Comparison of ENCODE assay signal across 1 cellular context in the genomic region with DNA sequence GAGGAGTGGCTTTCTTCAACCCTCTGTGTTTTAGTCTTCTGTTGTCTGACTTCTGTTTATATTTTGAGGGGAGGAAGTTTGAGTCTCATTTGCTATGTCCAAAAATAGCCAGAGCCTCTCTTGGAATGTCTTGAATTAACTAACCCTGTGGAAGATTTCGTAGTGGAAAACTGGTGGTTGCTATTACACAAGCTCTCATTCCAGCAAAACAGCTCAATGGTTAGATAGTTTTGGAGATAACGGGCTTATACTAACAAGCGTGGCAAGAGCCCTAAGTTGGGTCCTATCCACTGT.
TF ChIP-seq lines count a peak whose summit lies in the region.

No MANE protein-coding gene starts in this region.

TF ChIP-seq in HEK293, 187 proteins besides CTCF, POLR2A, EP300 and RAD21:
- TF ChIP-seq, protein P1, sequence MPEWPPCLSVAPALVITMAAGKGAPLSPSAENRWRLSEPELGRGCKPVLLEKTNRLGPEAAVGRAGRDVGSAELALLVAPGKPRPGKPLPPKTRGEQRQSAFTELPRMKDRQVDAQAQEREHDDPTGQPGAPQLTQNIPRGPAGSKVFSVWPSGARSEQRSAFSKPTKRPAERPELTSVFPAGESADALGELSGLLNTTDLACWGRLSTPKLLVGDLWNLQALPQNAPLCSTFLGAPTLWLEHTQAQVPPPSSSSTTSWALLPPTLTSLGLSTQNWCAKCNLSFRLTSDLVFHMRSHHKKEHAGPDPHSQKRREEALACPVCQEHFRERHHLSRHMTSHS (tag by site-specific recombination; IDR thresholded peaks at IDR 0.05) = no peak
- TF ChIP-seq ZNF16 (tag by site-specific recombination; IDR thresholded peaks at IDR 0.05; ENCODE audit: low read depth) = no peak
- no peak for TF ChIP-seq ZNF513 (tag by site-specific recombination; IDR thresholded peaks at IDR 0.05)
- TF ChIP-seq ZNF121 (tag by site-specific recombination; IDR thresholded peaks at IDR 0.05) = no peak
- no peak for TF ChIP-seq ZNF223 (tag by site-specific recombination; IDR thresholded peaks at IDR 0.05)
